Comparison of ENCODE assay signal across 27 cellular contexts in the genomic region with DNA sequence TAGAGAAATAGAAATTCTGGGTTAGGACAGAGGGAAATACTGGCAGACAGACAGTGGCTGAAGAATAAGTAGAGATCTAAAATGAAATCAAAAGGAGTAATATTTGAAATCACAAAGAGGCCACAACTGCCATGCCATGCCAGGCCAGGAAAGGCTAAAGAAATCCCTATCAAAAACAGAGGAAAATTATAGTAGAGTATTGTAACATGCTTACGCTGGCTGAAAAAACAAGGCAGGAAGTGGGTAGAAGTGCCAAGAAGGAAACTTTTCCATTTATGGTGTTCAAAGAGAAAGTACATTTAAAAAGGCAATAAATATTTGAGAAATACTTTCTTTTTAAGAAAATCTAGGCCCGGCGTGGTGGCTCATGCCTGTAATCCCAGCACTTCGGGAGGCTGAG.
DNase-seq lines count a peak whose midpoint lies in the region; ATAC-seq and TF ChIP-seq lines count a peak whose summit lies in the region.
"Had no signal": no experiment of that assay in that cellular context is flagged by ENCODE, and none has a peak within 500 bp of the region (broad histone marks: within the 10 kb centered on the region; RNA-seq: fewer than 3 reads in every experiment).

No MANE protein-coding gene starts in this region.

- peak; percentile 24 for ATAC-seq in activated CD8-positive, alpha-beta T cell treated with anti-CD3 and anti-CD28 coated beads for 36 hours
- no peak for ATAC-seq in GM18873 (IDR thresholded peaks at IDR 0.05; ENCODE audit: low FRiP score, unreplicated experiment)
- ATAC-seq in HG03521 (IDR thresholded peaks at IDR 0.05; ENCODE audit: unreplicated experiment), result no peak
- ATAC-seq: gastrocnemius medialis; lower lobe of right lung; psoas muscle; stimulated activated memory B cell treated with anti-CD40 and anti-IgM and Interleukin-4, amounts not matched to agents 10 μg/mL and 1 μg/mL and 100 μg/mL, for 72 hours had no signal

- no peaks in the 10 kb centered on the region for H3K27me3 Mint-ChIP-seq in CD4-positive, alpha-beta memory T cell
- no peaks in the 10 kb centered on the region for H3K27me3 Mint-ChIP-seq in activated CD8-positive, alpha-beta T cell treated with anti-CD3 and anti-CD28 coated beads for 36 hours
- H3K27me3 Mint-ChIP-seq in immature natural killer cell (ENCODE audit: low read depth in 3 of 3), result peaks cover 0 to 2% (median 0%) of the 10 kb centered on the region in 3 donors
- H3K27me3 Mint-ChIP-seq: stimulated activated memory B cell treated with anti-CD40 and anti-IgM and Interleukin-4, amounts not matched to agents 10 μg/mL and 1 μg/mL and 100 μg/mL, for 72 hours had no signal

- H3K27me3 ChIP-seq in ACC112 (ENCODE audit: insufficient read depth, low read length), result no peaks in the 10 kb centered on the region
- H3K27me3 ChIP-seq in CD4-positive, alpha-beta memory T cell (ENCODE audit: insufficient read depth, low read length), result no peaks in the 10 kb centered on the region
- H3K27me3 ChIP-seq: gastrocnemius medialis, neutrophil, thyroid gland had no signal

- peak overlapping the region; percentile 15 for H2AFZ ChIP-seq in ACC112 (ENCODE audit: low read length, unreplicated experiment)

- TF ChIP-seq CTCF in activated CD8-positive, alpha-beta T cell treated with anti-CD3 and anti-CD28 coated beads for 36 hours (IDR thresholded peaks at IDR 0.05), result no peak

- CTCF ChIA-PET in CD4-positive, alpha-beta memory T cell (lab: Charles Lee; ENCODE audit: partially characterized antibody), result interaction anchor here (1.4 kb wide), 1 partner anchor 113 kb away, joined by 3 read pairs; no protein-coding TSS in a partner anchor
- CTCF ChIA-PET in activated CD8-positive, alpha-beta T cell treated with anti-CD3 and anti-CD28 coated beads for 36 hours (lab: Charles Lee), result interaction anchor here (1.0 kb wide), 1 partner anchor 22 kb away, joined by 4 read pairs; no protein-coding TSS in a partner anchor

- H3K79me2 ChIP-seq in ACC112 (ENCODE audit: control insufficient read depth, insufficient read depth, low read length, unreplicated experiment), result no peaks in the 10 kb centered on the region

- peak in 4 of 5 donors; percentile 2 to 9 (median 8) for DNase-seq in CD4-positive, alpha-beta memory T cell
- DNase-seq in activated CD8-positive, alpha-beta T cell treated with anti-CD3 and anti-CD28 coated beads for 36 hours, result no peak
- DNase-seq in immature natural killer cell, result peak in 2 of 3 donors; percentile 2 to 12
- DNase-seq in cortex of kidney (lab: John Stamatoyannopoulos, UW), result no peak
- DNase-seq in NCI-H82 (lab: John Stamatoyannopoulos, UW), result no peak
- DNase-seq: cerebellar nuclear complex; effector CD4-positive, alpha-beta T cell; gastrocnemius medialis; HFFc6; hypothalamus; islet precursor cell; lower lobe of right lung; MV-4-11; NCI-H1694 treated with DMSO at 0.1 percent for 48 hours; NCI-H69; psoas muscle; stimulated activated CD4-positive, alpha-beta T cell treated with anti-CD3 and anti-CD28 coated beads, Interleukin-1b, Interleukin-23, amount 100 ng/mL, for 48 hours; T-helper 9 cell; thyroid gland had no signal

- peaks cover 4 to 8% of the 10 kb centered on the region in 2 donors for H3K36me3 Mint-ChIP-seq in CD4-positive, alpha-beta memory T cell
- peaks cover 8% of the 10 kb centered on the region for H3K36me3 Mint-ChIP-seq in activated CD8-positive, alpha-beta T cell treated with anti-CD3 and anti-CD28 coated beads for 36 hours (ENCODE audit: low read depth)
- H3K36me3 Mint-ChIP-seq in immature natural killer cell, result peaks cover 3 to 9% (median 4%) of the 10 kb centered on the region in 3 donors

- no peaks in the 10 kb centered on the region for H3K9me3 Mint-ChIP-seq in CD4-positive, alpha-beta memory T cell
- no peaks in the 10 kb centered on the region for H3K9me3 Mint-ChIP-seq in activated CD8-positive, alpha-beta T cell treated with anti-CD3 and anti-CD28 coated beads for 36 hours
- no peaks in the 10 kb centered on the region for H3K9me3 Mint-ChIP-seq in immature natural killer cell
- H3K9me3 Mint-ChIP-seq: HFFc6; stimulated activated memory B cell treated with anti-CD40 and anti-IgM and Interleukin-4, amounts not matched to agents 10 μg/mL and 1 μg/mL and 100 μg/mL, for 72 hours had no signal

- H3K27ac Mint-ChIP-seq in CD4-positive, alpha-beta memory T cell, result peak overlapping the region in 5 of 7 donors; percentile 7 to 87 (median 84)
- H3K27ac Mint-ChIP-seq in activated CD8-positive, alpha-beta T cell treated with anti-CD3 and anti-CD28 coated beads for 36 hours, result peak overlapping the region; percentile 74
- peak overlapping the region in 4 of 6 donors; percentile 6 to 80 (median 54) for H3K27ac Mint-ChIP-seq in immature natural killer cell
- H3K27ac Mint-ChIP-seq: HFFc6; stimulated activated memory B cell treated with anti-CD40 and anti-IgM and Interleukin-4, amounts not matched to agents 10 μg/mL and 1 μg/mL and 100 μg/mL, for 72 hours had no signal

- H3K4me3 Mint-ChIP-seq in CD4-positive, alpha-beta memory T cell, result peak overlapping the region; percentile 38 to 73 (median 66)
- peak overlapping the region; percentile 17 for H3K4me3 Mint-ChIP-seq in activated CD8-positive, alpha-beta T cell treated with anti-CD3 and anti-CD28 coated beads for 36 hours
- H3K4me3 Mint-ChIP-seq in immature natural killer cell, result peak overlapping the region; percentile 51 to 79 (median 68)
- H3K4me3 Mint-ChIP-seq: HFFc6; stimulated activated memory B cell treated with anti-CD40 and anti-IgM and Interleukin-4, amounts not matched to agents 10 μg/mL and 1 μg/mL and 100 μg/mL, for 72 hours had no signal

- H3K4me1 Mint-ChIP-seq in CD4-positive, alpha-beta memory T cell, result peaks cover 7 to 12% (median 8%) of the 10 kb centered on the region in 4 donors
- H3K4me1 Mint-ChIP-seq in activated CD8-positive, alpha-beta T cell treated with anti-CD3 and anti-CD28 coated beads for 36 hours (ENCODE audit: low read depth), result peaks cover 7% of the 10 kb centered on the region
- H3K4me1 Mint-ChIP-seq in immature natural killer cell, result peaks cover 9 to 18% of the 10 kb centered on the region in 2 donors
- H3K4me1 Mint-ChIP-seq: stimulated activated memory B cell treated with anti-CD40 and anti-IgM and Interleukin-4, amounts not matched to agents 10 μg/mL and 1 μg/mL and 100 μg/mL, for 72 hours had no signal

- H3K9me3 ChIP-seq in CD4-positive, alpha-beta memory T cell (ENCODE audit: control insufficient read depth in 1 of 2, low read length in 2 of 2), result no peaks in the 10 kb centered on the region
- H3K9me3 ChIP-seq: gastrocnemius medialis, lower lobe of right lung, neutrophil, psoas muscle, thyroid gland had no signal

- intact Hi-C loops in CD4-positive, alpha-beta memory T cell (cut with micrococcal nuclease), result no loop called here
- intact Hi-C loops in activated CD8-positive, alpha-beta T cell treated with anti-CD3 and anti-CD28 coated beads for 36 hours (cut with micrococcal nuclease), result no loop called here

- no peaks in the 10 kb centered on the region for H3K36me3 ChIP-seq in ACC112 (ENCODE audit: insufficient read depth, low read length)
- no peaks in the 10 kb centered on the region for H3K36me3 ChIP-seq in CD4-positive, alpha-beta memory T cell (ENCODE audit: insufficient read depth, low read length)
- H3K36me3 ChIP-seq: gastrocnemius medialis, lower lobe of right lung, neutrophil, thyroid gland had no signal

- H3K4me3 ChIP-seq in ACC112 (ENCODE audit: low read depth, low read length), result no peak overlapping the region
- no peak overlapping the region for H3K4me3 ChIP-seq in CD4-positive, alpha-beta memory T cell (ENCODE audit: low read length in 2 of 2)
- H3K4me3 ChIP-seq: gastrocnemius medialis, lower lobe of right lung, psoas muscle, SK-N-MC, thyroid gland had no signal

- no peak overlapping the region for H3K27ac ChIP-seq in ACC112 (ENCODE audit: low read depth, low read length)
- no peak overlapping the region for H3K27ac ChIP-seq in CD4-positive, alpha-beta memory T cell (ENCODE audit: low read depth, low read length)
- H3K27ac ChIP-seq: gastrocnemius medialis, KMS-11, lower lobe of right lung, neutrophil, psoas muscle, RWPE1, SK-N-MC, thyroid gland had no signal

- no peaks in the 10 kb centered on the region for H3K4me1 ChIP-seq in ACC112 (ENCODE audit: control insufficient read depth, insufficient read depth, low read length, unreplicated experiment)
- peaks cover 19% of the 10 kb centered on the region for H3K4me1 ChIP-seq in CD4-positive, alpha-beta memory T cell (ENCODE audit: insufficient read depth, low read length)
- H3K4me1 ChIP-seq: lower lobe of right lung had no signal

- POLR2A ChIA-PET in CD4-positive, alpha-beta memory T cell (lab: Charles Lee; ENCODE audit: partially characterized antibody), result no interaction called here
- POLR2A ChIA-PET in activated CD8-positive, alpha-beta T cell treated with anti-CD3 and anti-CD28 coated beads for 36 hours (lab: Charles Lee), result no interaction called here

Comparison
In these comparisons a context has a peak if more than half of its experiments do, and no peak if none do; other contexts are left out.
1. DNase-seq: peak in CD4-positive, alpha-beta memory T cell (4 of 5) and immature natural killer cell (2 of 3); none in activated CD8-positive, alpha-beta T cell treated with anti-CD3 and anti-CD28 coated beads for 36 hours (single experiment), cortex of kidney (single experiment) and NCI-H82 (single experiment).
2. H3K4me3 Mint-ChIP-seq: peak in every context shown above with its lines; median percentile 68 in immature natural killer cell; 66 in CD4-positive, alpha-beta memory T cell; 17 in activated CD8-positive, alpha-beta T cell treated with anti-CD3 and anti-CD28 coated beads for 36 hours.
3. Peak in every context shown above with its lines, with median percentiles within 50 percentile points of each other: H3K27ac Mint-ChIP-seq.